Comparison of ENCODE assay signal across 7 cellular contexts in genomic region chr2:112482309-112483046, GRCh38. TPM values are rescaled to one million over a fixed set of nuclear protein-coding genes. Genes with fewer than 3 reads are reported as not detected.
DNase-seq lines count a peak whose midpoint lies in the region; ATAC-seq, FAIRE-seq and TF ChIP-seq lines count a peak whose summit lies in the region.

No MANE protein-coding gene starts in this region.

- H3K9me3 Mint-ChIP-seq in activated T-helper 17 cell treated with anti-CD3 and anti-CD28 coated beads, Interleukin-2, amount 50 U/mL, for 72 hours = no peaks in the 10 kb centered on the region
- no peaks in the 10 kb centered on the region for H3K9me3 Mint-ChIP-seq in natural killer cell treated with Interleukin-12 subunit alpha and Interleukin-12 subunit beta and Interleukin-15 and Interleukin-18, amount 100 ng/mL, for 72 hours

- H3K36me3 Mint-ChIP-seq in activated T-helper 17 cell treated with anti-CD3 and anti-CD28 coated beads, Interleukin-2, amount 50 U/mL, for 72 hours (ENCODE audit: low read depth) = peaks cover 17% of the 10 kb centered on the region
- no peaks in the 10 kb centered on the region for H3K36me3 Mint-ChIP-seq in natural killer cell treated with Interleukin-12 subunit alpha and Interleukin-12 subunit beta and Interleukin-15 and Interleukin-18, amount 100 ng/mL, for 72 hours

- FAIRE-seq in GM12891 (lab: Jason Lieb, UNC) = no peak

- TF ChIP-seq POLR2A in GM12891 (IDR thresholded peaks at IDR 0.05; ENCODE audit: low read depth, low read length) (no peak), transverse colon (IDR thresholded peaks at IDR 0.05) (no peak)

- peaks cover 7 to 20% (median 15%) of the 10 kb centered on the region in 4 donors for H3K4me1 ChIP-seq in transverse colon

- H3K27me3 Mint-ChIP-seq in activated T-helper 17 cell treated with anti-CD3 and anti-CD28 coated beads, Interleukin-2, amount 50 U/mL, for 72 hours = no peaks in the 10 kb centered on the region
- H3K27me3 Mint-ChIP-seq in natural killer cell treated with Interleukin-12 subunit alpha and Interleukin-12 subunit beta and Interleukin-15 and Interleukin-18, amount 100 ng/mL, for 72 hours = no peaks in the 10 kb centered on the region

- DNase-seq in GM12891 (ENCODE audit: insufficient read length, low spot score) (peak; percentile 21), NCI-H526 (lab: John Stamatoyannopoulos, UW) (peak; percentile 20 to 74), fibroblast of mammary gland (ENCODE audit: low read depth) (peak; percentile 32), transverse colon (peak; percentile 30)
- DNase-seq in natural killer cell treated with Interleukin-12 subunit alpha and Interleukin-12 subunit beta and Interleukin-15 and Interleukin-18, amount 100 ng/mL, for 72 hours (ENCODE audit: low spot score) = no peak

- H3K36me3 ChIP-seq in transverse colon = no peaks in the 10 kb centered on the region

- in situ Hi-C loops in transverse colon (cut with MboI; ENCODE audit: low pct_ligation_motif_present in 1 of 4, low pct_unique_long_range_greater_than_20kb in 1 of 4, low sequenced_read_pairs in 3 of 4) = loop anchor here in 3 of 4 donors (10.0 to 25.0 kb wide), 3 partner anchors 92 to 255 kb away; partner anchors contain the start of gene CHCHD5 (in 1 of the 3)

- H3K27me3 ChIP-seq in transverse colon = no peaks in the 10 kb centered on the region

- intact Hi-C loops in transverse colon (cut with DNase I; ENCODE audit: low total_unique reads) = no loop called here

- WGBS in transverse colon (ENCODE audit: low coverage in 1 of 2), 2 donors = 0% methylated on average over 4 to 61 of the region's 77 CpGs

- H3K4me1 Mint-ChIP-seq in activated T-helper 17 cell treated with anti-CD3 and anti-CD28 coated beads, Interleukin-2, amount 50 U/mL, for 72 hours = peaks cover 30% of the 10 kb centered on the region
- H3K4me1 Mint-ChIP-seq in natural killer cell treated with Interleukin-12 subunit alpha and Interleukin-12 subunit beta and Interleukin-15 and Interleukin-18, amount 100 ng/mL, for 72 hours (ENCODE audit: low read depth in 2 of 2) = peaks cover 27 to 40% of the 10 kb centered on the region in 2 donors

- H3K27ac Mint-ChIP-seq in activated T-helper 17 cell treated with anti-CD3 and anti-CD28 coated beads, Interleukin-2, amount 50 U/mL, for 72 hours = peak overlapping the region; percentile 71
- H3K27ac Mint-ChIP-seq in natural killer cell treated with Interleukin-12 subunit alpha and Interleukin-12 subunit beta and Interleukin-15 and Interleukin-18, amount 100 ng/mL, for 72 hours = peak overlapping the region; percentile 65 to 75

- H3K4me3 ChIP-seq in fibroblast of mammary gland (ENCODE audit: control insufficient read depth, low read depth, low read length) (peak overlapping the region; percentile 83), transverse colon (peak overlapping the region; percentile 40 to 85 (median 83))

- no peak for TF ChIP-seq EP300 in transverse colon (IDR thresholded peaks at IDR 0.05; ENCODE audit: low read depth)

- peak overlapping the region; percentile 92 for H3K4me3 Mint-ChIP-seq in activated T-helper 17 cell treated with anti-CD3 and anti-CD28 coated beads, Interleukin-2, amount 50 U/mL, for 72 hours
- H3K4me3 Mint-ChIP-seq in natural killer cell treated with Interleukin-12 subunit alpha and Interleukin-12 subunit beta and Interleukin-15 and Interleukin-18, amount 100 ng/mL, for 72 hours = peak overlapping the region; percentile 94

- peak overlapping the region; percentile 89 to 96 (median 92) for H3K27ac ChIP-seq in transverse colon

- ATAC-seq in HG02763 (IDR thresholded peaks at IDR 0.05; ENCODE audit: unreplicated experiment) = peak; percentile 18
- ATAC-seq in activated T-helper 17 cell treated with anti-CD3 and anti-CD28 coated beads, Interleukin-2, amount 50 U/mL, for 72 hours (replicated peaks) = peak; percentile 21
- peak; percentile 21 to 32 for ATAC-seq in natural killer cell treated with Interleukin-12 subunit alpha and Interleukin-12 subunit beta and Interleukin-15 and Interleukin-18, amount 100 ng/mL, for 72 hours

- TF ChIP-seq CTCF in fibroblast of mammary gland (conservative IDR thresholded peaks at IDR 0.05; ENCODE audit: control insufficient read depth, insufficient read depth, low read depth, low read length) = no peak
- no peak for TF ChIP-seq CTCF in transverse colon (IDR thresholded peaks at IDR 0.05)

- no peaks in the 10 kb centered on the region for H3K9me3 ChIP-seq in transverse colon

TF ChIP-seq in GM12891, 5 proteins besides CTCF, POLR2A, EP300 and RAD21:
- TF ChIP-seq PAX5 (IDR thresholded peaks at IDR 0.05; ENCODE audit: insufficient read depth, low read length, severe bottlenecking) (no peak), POLR2AphosphoS5 (IDR thresholded peaks at IDR 0.05; ENCODE audit: low read depth, low read length) (no peak), SPI1 (IDR thresholded peaks at IDR 0.05; ENCODE audit: low read depth, low read length) (no peak), TAF1 (IDR thresholded peaks at IDR 0.05; ENCODE audit: low read depth, low read length) (no peak), POU2F2 (IDR thresholded peaks at IDR 0.05; ENCODE audit: low read depth, low read length) (no peak)

RNA-seq across cellular contexts. Expression of gene TTL, which starts 0.5 kb away (rescaled TPM):
- polyA plus RNA-seq in GM12891 (2012; ENCODE audit: low read depth, missing spikeins) = 6.1 TPM
- 10 to 100 TPM; 12.7 to 28.1 TPM for total RNA-seq in activated T-helper 17 cell treated with anti-CD3 and anti-CD28 coated beads, Interleukin-2, amount 50 U/mL, for 72 hours
- total RNA-seq in natural killer cell treated with Interleukin-12 subunit alpha and Interleukin-12 subunit beta and Interleukin-15 and Interleukin-18, amount 100 ng/mL, for 72 hours = 10 to 100 TPM; 21.0 to 37.0 TPM
- total RNA-seq in transverse colon = 10 to 100 TPM in 3 of 4 donors, 1 to 10 TPM in 1; 7.9 to 61.3 (median 16.6) TPM

RNA-seq across cellular contexts. Expression of gene RGPD8, which starts 49.0 kb away (rescaled TPM):
- polyA plus RNA-seq in GM12891 (2012; ENCODE audit: low read depth, missing spikeins) = 1.4 TPM
- total RNA-seq in activated T-helper 17 cell treated with anti-CD3 and anti-CD28 coated beads, Interleukin-2, amount 50 U/mL, for 72 hours = 1 to 10 TPM; 6.1 to 9.5 TPM
- 10 to 100 TPM in 1 of 2 donors, 1 to 10 TPM in 1; 7.7 to 19.5 TPM for total RNA-seq in natural killer cell treated with Interleukin-12 subunit alpha and Interleukin-12 subunit beta and Interleukin-15 and Interleukin-18, amount 100 ng/mL, for 72 hours
- 10 to 100 TPM in 3 of 4 donors, 1 to 10 TPM in 1; 8.0 to 32.4 (median 14.6) TPM for total RNA-seq in transverse colon

RNA-seq across cellular contexts. Expression of gene POLR1B, which starts 59.8 kb away (rescaled TPM):
- polyA plus RNA-seq in GM12891 (2012; ENCODE audit: low read depth, missing spikeins) = 13.1 TPM
- total RNA-seq in activated T-helper 17 cell treated with anti-CD3 and anti-CD28 coated beads, Interleukin-2, amount 50 U/mL, for 72 hours = 10 to 100 TPM; 30.6 to 59.2 TPM
- total RNA-seq in natural killer cell treated with Interleukin-12 subunit alpha and Interleukin-12 subunit beta and Interleukin-15 and Interleukin-18, amount 100 ng/mL, for 72 hours = 10 to 100 TPM; 42.6 to 89.3 TPM
- 10 to 100 TPM in 3 of 4 donors, 1 to 10 TPM in 1; 6.0 to 24.1 (median 14.8) TPM for total RNA-seq in transverse colon
